ENCODE assay signal across 12 cellular contexts in genomic region chr7:101168412-101169049, GRCh38. TPM values are rescaled to one million over a fixed set of nuclear protein-coding genes. Genes with fewer than 3 reads are reported as not detected.
DNase-seq lines count a peak whose midpoint lies in the region; ATAC-seq, FAIRE-seq and TF ChIP-seq lines count a peak whose summit lies in the region.
"Had no signal": no experiment of that assay in that cellular context is flagged by ENCODE, and none has a peak within 500 bp of the region (broad histone marks: within the 10 kb centered on the region; RNA-seq: fewer than 3 reads in every experiment).

No MANE protein-coding gene starts in this region.

- H3K56ac ChIP-seq in H1 (replicated peaks; ENCODE audit: insufficient read length, low read depth, low read length), result no peak overlapping the region

- H2BK20ac ChIP-seq in H1 (ENCODE audit: low read length), result peak overlapping the region; percentile 72; the same call in 1 of the 2 replicates

- TF ChIP-seq POLR2A in H1 (IDR thresholded peaks at IDR 0.05; ENCODE audit: control extremely low read depth in 1 of 2, low read depth in 2 of 2, low read length in 2 of 2), result no peak
- no peak for TF ChIP-seq POLR2A in body of pancreas (IDR thresholded peaks at IDR 0.05)

- no peak overlapping the region for H2AK5ac ChIP-seq in H1 (ENCODE audit: low read depth, low read length)

- POLR2A ChIA-PET in H1 (lab: Charles Lee; ENCODE audit: partially characterized antibody), result interaction anchor here (0.8 to 2.6 kb wide), 5 partner anchors 9 to 71 kb away, joined by 3 to 20 read pairs (median 3); no protein-coding TSS in a partner anchor

- peaks cover 43% of the 10 kb centered on the region for H3K23me2 ChIP-seq in H1 (ENCODE audit: low read depth, low read length)

- H3K4me3 ChIP-seq in H1 (ENCODE audit: extremely low read depth in 1 of 4, insufficient read depth in 2 of 4, low read depth in 3 of 4, low read length in 4 of 4) (peak overlapping the region in 1 of 4 experiments; percentile 63; a peak in 2 of 8 replicates), body of pancreas (no peak overlapping the region)

- H2AFZ ChIP-seq in H1 (ENCODE audit: low read length), result no peak overlapping the region

- peak overlapping the region; percentile 99 for H2BK12ac ChIP-seq in H1 (ENCODE audit: low read depth, low read length)

- peak overlapping the region; percentile 92; the same call in 1 of the 2 replicates for H3K18ac ChIP-seq in H1 (ENCODE audit: extremely low read depth, low read length)

- H2BK5ac ChIP-seq in H1 (ENCODE audit: low read depth, low read length), result peak overlapping the region; percentile 83; the same call in 1 of the 2 replicates

- no peak overlapping the region for H2BK15ac ChIP-seq in H1 (ENCODE audit: low read length)

- no peak overlapping the region for H3K9ac ChIP-seq in H1 (replicated peaks in 1 of 4; ENCODE audit: extremely low read depth in 1 of 4, low read depth in 3 of 4, low read length in 3 of 4)

- ATAC-seq in body of pancreas, result no peak

- H4K8ac ChIP-seq in H1 (ENCODE audit: extremely low read depth, insufficient read depth, low read length), result no peak overlapping the region

- H3K14ac ChIP-seq in H1 (ENCODE audit: insufficient read length), result no peak overlapping the region

- H3K27me3 ChIP-seq in H1 (replicated peaks in 1 of 4; ENCODE audit: control insufficient read depth in 3 of 4, extremely low read depth in 1 of 4, insufficient read depth in 3 of 4, low read length in 3 of 4) (peaks cover 50 to 92% (median 78%) of the 10 kb centered on the region in 4 experiments), body of pancreas (peaks cover 0 to 66% of the 10 kb centered on the region in 2 donors)

- no peaks in the 10 kb centered on the region for H3K36me3 ChIP-seq in H1 (ENCODE audit: control insufficient read depth in 2 of 4, insufficient read depth in 4 of 4, low read length in 3 of 4)
- no peaks in the 10 kb centered on the region for H3K36me3 ChIP-seq in body of pancreas (replicated peaks in 1 of 2; ENCODE audit: insufficient read depth in 1 of 2, low read depth in 2 of 2)

- peak; percentile 37 for DNase-seq in stimulated activated CD4-positive, alpha-beta T cell treated with anti-CD3 and anti-CD28 coated beads, Interleukin-4, amount 100 ng/mL, for 1 hour
- DNase-seq in stimulated activated CD4-positive, alpha-beta T cell treated with anti-CD3 and anti-CD28 coated beads, Interleukin-1b, Interleukin-23, amount 100 ng/mL, for 48 hours, result no peak
- DNase-seq in H1 (ENCODE audit: low read depth in 1 of 2, low spot score in 2 of 2) (no peak), urothelium cell line (ENCODE audit: low spot score) (no peak), body of pancreas (no peak), D341Med (ENCODE audit: low spot score) (no peak)
- DNase-seq: activated B cell treated with CpG ODN at 0.5 μM for 24 hours; midbrain; NK-92 treated with Interleukin-12 subunit alpha and Interleukin-12 subunit beta, amount 100 ng/mL, for 24 hours; stimulated activated CD4-positive, alpha-beta T cell treated with anti-CD3 and anti-CD28 coated beads, Interleukin-2, amount 100 ng/mL, for 48 hours had no signal

- TF ChIP-seq CTCF in H1 (IDR thresholded peaks at IDR 0.05; ENCODE audit: control extremely low read depth in 1 of 3, insufficient read depth in 1 of 3, low read depth in 1 of 3, low read length in 3 of 3), result no peak
- no peak for TF ChIP-seq CTCF in body of pancreas (IDR thresholded peaks at IDR 0.05)

- H3K27ac ChIP-seq in H1 (ENCODE audit: low read depth, low read length) (no peak overlapping the region), body of pancreas (no peak overlapping the region)
- H3K27ac ChIP-seq: C4-2B had no signal

- H4K20me1 ChIP-seq in H1 (replicated peaks in 1 of 2; ENCODE audit: control insufficient read depth in 1 of 2, insufficient read depth in 2 of 2, low read length in 2 of 2), result peaks cover 7 to 16% of the 10 kb centered on the region in 2 experiments

- intact Hi-C loops in body of pancreas (cut with DNase I), result no loop called here

- no peak overlapping the region for H3K23ac ChIP-seq in H1 (ENCODE audit: insufficient read length)

- H3K4ac ChIP-seq in H1 (replicated peaks; ENCODE audit: insufficient read length, low read depth, low read length), result no peak overlapping the region

- TF ChIP-seq RAD21 in H1 (IDR thresholded peaks at IDR 0.05 in 1 of 2, conservative IDR thresholded peaks at IDR 0.05 in 1 of 2; ENCODE audit: low read depth in 2 of 2, low read length in 2 of 2), result no peak

- WGBS in H1 (ENCODE audit: extremely low coverage in 1 of 2, insufficient coverage in 1 of 2, insufficient read length in 1 of 2, insufficient replicate concordance in 2 of 2, low coverage in 1 of 2, low lambda C conversion rate in 2 of 2, missing lambda C conversion rate in 1 of 2), 2 experiments, result 17% methylated on average over 2 of the region's 6 CpGs; no CpG with 5 or more reads in 1 of the 2 experiments
- 5 to 7% methylated on average over 6 of the region's 6 CpGs for WGBS in body of pancreas, 2 donors

- peak overlapping the region; percentile 46 for H4K91ac ChIP-seq in H1 (replicated peaks; ENCODE audit: insufficient read length, low read length)

- H2BK120ac ChIP-seq in H1 (replicated peaks; ENCODE audit: low read depth, low read length), result peak overlapping the region; percentile 67

- CTCF ChIA-PET in H1 (lab: Charles Lee; ENCODE audit: partially characterized antibody), result interaction anchor here (0.6 to 5.7 kb wide), 13 partner anchors 9 to 277 kb away, joined by 3 to 46 read pairs (median 4); partner anchors contain the start of gene NAT16

- no peak for TF ChIP-seq EP300 in H1 (IDR thresholded peaks at IDR 0.05; ENCODE audit: borderline replicate concordance in 1 of 2, low read depth in 2 of 2, low read length in 2 of 2)

- peaks cover 11 to 83% (median 52%) of the 10 kb centered on the region in 4 experiments for H3K4me1 ChIP-seq in H1 (replicated peaks in 1 of 4; ENCODE audit: control insufficient read depth in 3 of 4, insufficient read depth in 4 of 4, low read length in 3 of 4)
- peaks cover 56% of the 10 kb centered on the region for H3K4me1 ChIP-seq in body of pancreas

- no peak overlapping the region for H4K5ac ChIP-seq in H1 (ENCODE audit: insufficient read length, low read depth, low read length)

- FAIRE-seq in H1 (lab: Jason Lieb, UNC), result no peak
- peak; percentile 70 for FAIRE-seq in urothelium cell line (lab: Jason Lieb, UNC)

- H3K4me2 ChIP-seq in H1 (ENCODE audit: insufficient read depth in 1 of 2, low read depth in 2 of 2, low read length in 2 of 2), result peak overlapping the region; percentile 44 to 90

- H3K9me3 ChIP-seq in H1 (ENCODE audit: insufficient read depth in 2 of 2, low read depth in 1 of 2, low read length in 1 of 2) (no peaks in the 10 kb centered on the region), body of pancreas (no peaks in the 10 kb centered on the region)

- H3K79me2 ChIP-seq in H1 (ENCODE audit: control insufficient read depth in 1 of 2, insufficient read depth in 2 of 2, low read length in 2 of 2), result no peaks in the 10 kb centered on the region

- H3K79me1 ChIP-seq in H1 (ENCODE audit: low read depth, low read length), result no peaks in the 10 kb centered on the region

RNA-seq across cellular contexts. Expression of gene VGF, which starts 3.2 kb away (rescaled TPM):
- 7.0 and 7.4 TPM in 2 replicates for total RNA-seq in H1 (2021; fragmentation: NEBNext Ultra II Directional; extraction: Animal tissue kit (Norgen Biotek cat#: 25700))
- 1.6 and 3.0 TPM in 2 replicates for polyA plus RNA-seq in H1 (2011; rRNA removed)
- 2.2 TPM for polyA plus RNA-seq in H1 (2011; cell fraction: cytosol; rRNA removed)
- polyA plus RNA-seq in H1 (2011; cell fraction: nucleus; rRNA removed), result 4.2 TPM
- 8.2 to 13.3 TPM (median 11.5 TPM) in 4 replicates for polyA plus RNA-seq in H1 (2012, experiment 1 of 2)
- 6.6 TPM for polyA plus RNA-seq in H1 (2012, experiment 2 of 2)
- polyA plus RNA-seq in H1 (2013, experiment 1 of 2), result 29.9 TPM
- polyA plus RNA-seq in H1 (2013, experiment 2 of 2), result 28.2 TPM
- 0.19 and 0.20 TPM in 2 replicates for polyA minus RNA-seq in H1 (2011; rRNA and poly(A)+ RNA removed)
- 3.1 TPM for polyA minus RNA-seq in H1 (2011; cell fraction: cytosol; rRNA and poly(A)+ RNA removed)
- 1.2 TPM for polyA minus RNA-seq in H1 (2011; cell fraction: nucleus; rRNA and poly(A)+ RNA removed)
- 1 to 10 TPM; 3.0 to 4.9 TPM for total RNA-seq in body of pancreas

RNA-seq across cellular contexts. Expression of gene NAT16, which starts 11.6 kb away (rescaled TPM):
- total RNA-seq in H1 (2021; fragmentation: NEBNext Ultra II Directional; extraction: Animal tissue kit (Norgen Biotek cat#: 25700)), result 0.84 and 1.0 TPM in 2 replicates
- 0.26 and 0.47 TPM in 2 replicates for polyA plus RNA-seq in H1 (2011; rRNA removed)
- 1.1 TPM for polyA plus RNA-seq in H1 (2011; cell fraction: cytosol; rRNA removed)
- polyA plus RNA-seq in H1 (2011; cell fraction: nucleus; rRNA removed), result 1.7 TPM
- polyA plus RNA-seq in H1 (2012, experiment 1 of 2), result 0.62 to 1.2 TPM (median 0.80 TPM) in 4 replicates
- polyA plus RNA-seq in H1 (2012, experiment 2 of 2), result 0.59 TPM
- polyA plus RNA-seq in H1 (2013, experiment 1 of 2), result 0.55 TPM
- polyA plus RNA-seq in H1 (2013, experiment 2 of 2), result 0.37 TPM
- 0.16 TPM in 1 of 2 replicates, not detected in the other for polyA minus RNA-seq in H1 (2011; rRNA and poly(A)+ RNA removed)
- not detected for polyA minus RNA-seq in H1 (2011; cell fraction: cytosol; rRNA and poly(A)+ RNA removed)
- 1.00 TPM for polyA minus RNA-seq in H1 (2011; cell fraction: nucleus; rRNA and poly(A)+ RNA removed)
- total RNA-seq in body of pancreas, result under 1 TPM in 1 of 2 donors, not detected in 1; 0.26 TPM
- total RNA-seq: activated B cell treated with CpG ODN at 0.5 μM for 24 hours had no signal

RNA-seq across cellular contexts. Expression of gene AP1S1, which starts 14.3 kb away (rescaled TPM):
- total RNA-seq in H1 (2021; fragmentation: NEBNext Ultra II Directional; extraction: Animal tissue kit (Norgen Biotek cat#: 25700)), result 56.0 and 56.1 TPM in 2 replicates
- polyA plus RNA-seq in H1 (2011; rRNA removed), result 59.3 and 72.3 TPM in 2 replicates
- 115 TPM for polyA plus RNA-seq in H1 (2011; cell fraction: cytosol; rRNA removed)
- polyA plus RNA-seq in H1 (2011; cell fraction: nucleus; rRNA removed), result 109 TPM
- 81.1 to 105 TPM (median 95.8 TPM) in 4 replicates for polyA plus RNA-seq in H1 (2012, experiment 1 of 2)
- 90.0 TPM for polyA plus RNA-seq in H1 (2012, experiment 2 of 2)
- polyA plus RNA-seq in H1 (2013, experiment 1 of 2), result 35.2 TPM
- polyA plus RNA-seq in H1 (2013, experiment 2 of 2), result 33.6 TPM
- polyA minus RNA-seq in H1 (2011; rRNA and poly(A)+ RNA removed), result 47.0 and 58.4 TPM in 2 replicates
- polyA minus RNA-seq in H1 (2011; cell fraction: cytosol; rRNA and poly(A)+ RNA removed), result 17.9 TPM
- polyA minus RNA-seq in H1 (2011; cell fraction: nucleus; rRNA and poly(A)+ RNA removed), result 16.7 TPM
- total RNA-seq in body of pancreas, result 10 to 100 TPM; 12.2 to 23.6 TPM

RNA-seq across cellular contexts. Expression of gene MOGAT3, which starts 32.3 kb away (rescaled TPM):
- 0.82 TPM in 1 of 2 replicates, not detected in the other for total RNA-seq in H1 (2021; fragmentation: NEBNext Ultra II Directional; extraction: Animal tissue kit (Norgen Biotek cat#: 25700))
- 0.21 and 0.58 TPM in 2 replicates for polyA plus RNA-seq in H1 (2011; rRNA removed)
- polyA plus RNA-seq in H1 (2011; cell fraction: cytosol; rRNA removed), result 0.48 TPM
- 0.76 TPM for polyA plus RNA-seq in H1 (2011; cell fraction: nucleus; rRNA removed)
- 0.23 to 0.61 TPM (median 0.24 TPM) in 3 of 4 replicates, not detected in the other for polyA plus RNA-seq in H1 (2012, experiment 1 of 2)
- polyA plus RNA-seq in H1 (2012, experiment 2 of 2), result 0.14 TPM
- polyA plus RNA-seq in H1 (2013, experiment 1 of 2), result 0.59 TPM
- 0.72 TPM for polyA plus RNA-seq in H1 (2013, experiment 2 of 2)
- 1.9 TPM in 1 of 2 replicates, not detected in the other for polyA minus RNA-seq in H1 (2011; rRNA and poly(A)+ RNA removed)
- not detected for polyA minus RNA-seq in H1 (2011; cell fraction: cytosol; rRNA and poly(A)+ RNA removed)
- 1.3 TPM for polyA minus RNA-seq in H1 (2011; cell fraction: nucleus; rRNA and poly(A)+ RNA removed)
- total RNA-seq in body of pancreas, result not detected
- total RNA-seq: activated B cell treated with CpG ODN at 0.5 μM for 24 hours, SK-MEL-5 had no signal

RNA-seq across cellular contexts. Expression of gene SERPINE1, which starts 41.6 kb away (rescaled TPM):
- 5.6 and 6.8 TPM in 2 replicates for total RNA-seq in H1 (2021; fragmentation: NEBNext Ultra II Directional; extraction: Animal tissue kit (Norgen Biotek cat#: 25700))
- polyA plus RNA-seq in H1 (2011; rRNA removed), result 3.7 and 3.8 TPM in 2 replicates
- polyA plus RNA-seq in H1 (2011; cell fraction: cytosol; rRNA removed), result 3.4 TPM
- polyA plus RNA-seq in H1 (2011; cell fraction: nucleus; rRNA removed), result 2.8 TPM
- 2.5 to 2.9 TPM (median 2.7 TPM) in 4 replicates for polyA plus RNA-seq in H1 (2012, experiment 1 of 2)
- 1.9 TPM for polyA plus RNA-seq in H1 (2012, experiment 2 of 2)
- 20.1 TPM for polyA plus RNA-seq in H1 (2013, experiment 1 of 2)
- polyA plus RNA-seq in H1 (2013, experiment 2 of 2), result 28.6 TPM
- polyA minus RNA-seq in H1 (2011; rRNA and poly(A)+ RNA removed), result 4.2 and 4.4 TPM in 2 replicates
- polyA minus RNA-seq in H1 (2011; cell fraction: cytosol; rRNA and poly(A)+ RNA removed), result 1.9 TPM
- 1.00 TPM for polyA minus RNA-seq in H1 (2011; cell fraction: nucleus; rRNA and poly(A)+ RNA removed)
- 10 to 100 TPM; 20.2 to 36.3 TPM for total RNA-seq in body of pancreas
- total RNA-seq: activated B cell treated with CpG ODN at 0.5 μM for 24 hours, SK-MEL-5 had no signal
